ENCODE assay signal across 19 cellular contexts in the genomic region with DNA sequence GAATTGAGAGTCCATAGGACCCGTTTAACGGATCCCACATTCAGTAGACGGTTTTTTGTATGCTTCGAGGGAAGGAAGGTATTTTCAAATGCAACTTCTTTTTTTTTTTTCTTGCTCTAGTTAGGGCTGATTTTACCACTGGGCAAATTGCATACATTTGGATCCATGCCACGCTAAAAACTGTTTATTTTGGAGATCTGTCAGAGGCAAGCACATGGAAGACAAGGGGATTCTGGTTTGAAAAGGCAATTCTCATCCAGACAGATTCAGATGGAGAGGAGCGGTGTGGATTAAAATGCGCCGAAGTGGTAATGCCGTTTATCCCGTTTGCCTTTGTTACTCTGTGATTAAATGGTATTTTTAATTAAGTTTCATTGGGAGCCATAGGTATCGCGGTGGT.
DNase-seq lines count a peak whose midpoint lies in the region; FAIRE-seq and TF ChIP-seq lines count a peak whose summit lies in the region.
"Had no signal": no experiment of that assay in that cellular context is flagged by ENCODE, and none has a peak within 500 bp of the region (broad histone marks: within the 10 kb centered on the region; RNA-seq: fewer than 3 reads in every experiment).

No MANE protein-coding gene starts in this region.

- no peak overlapping the region for H3K27ac Mint-ChIP-seq in neural progenitor cell
- H3K27ac Mint-ChIP-seq: CD4-positive, alpha-beta T cell had no signal

- H3K9me3 Mint-ChIP-seq in neural progenitor cell = no peaks in the 10 kb centered on the region
- H3K9me3 Mint-ChIP-seq: CD4-positive, alpha-beta T cell had no signal

- no peak for FAIRE-seq in GM12892 (lab: Jason Lieb, UNC)

- no peaks in the 10 kb centered on the region for H3K27me3 ChIP-seq in neural progenitor cell
- H3K27me3 ChIP-seq: MG63, SJSA1 had no signal

- DNase-seq in COR-L47 (lab: John Stamatoyannopoulos, UW) (peak; percentile 63), NCI-H1092 (lab: John Stamatoyannopoulos, UW) (peak; percentile 81), fibroblast of pulmonary artery (ENCODE audit: low read depth) (peak; percentile 17), GM10266 (ENCODE audit: extremely low spot score) (no peak), GM12892 (ENCODE audit: insufficient read length) (no peak), neural progenitor cell (ENCODE audit: low spot score) (no peak)
- DNase-seq: ACHN; CD4-positive, alpha-beta T cell; DND-41; GDM1; KG1; MG63; NCI-H1417 treated with DMSO at 0.1 percent for 48 hours; NCI-H2171 treated with DMSO at 0.1 percent for 48 hours; NCI-H510A treated with DMSO at 0.1 percent for 48 hours; NK-92 treated with Interleukin-12 subunit alpha and Interleukin-12 subunit beta, amount 100 ng/mL, for 24 hours had no signal

- H3K4me1 Mint-ChIP-seq in neural progenitor cell = peaks cover 8% of the 10 kb centered on the region

- H3K36me3 Mint-ChIP-seq in neural progenitor cell = peaks cover 18% of the 10 kb centered on the region

- no peak overlapping the region for H3K4me2 ChIP-seq in neural progenitor cell

- H3K79me2 ChIP-seq in neural progenitor cell (ENCODE audit: low read depth) = no peaks in the 10 kb centered on the region

- no peaks in the 10 kb centered on the region for H4K20me1 ChIP-seq in neural progenitor cell (ENCODE audit: low read depth)

- no peak for TF ChIP-seq CTCF in VCaP (conservative IDR thresholded peaks at IDR 0.05)
- TF ChIP-seq CTCF in fibroblast of pulmonary artery (IDR thresholded peaks at IDR 0.05; ENCODE audit: low read length, missing control alignments) = no peak
- no peak for TF ChIP-seq CTCF in GM10266 (IDR thresholded peaks at IDR 0.05; ENCODE audit: control insufficient read depth, insufficient read depth, low read depth, missing control alignments)
- TF ChIP-seq CTCF in neural progenitor cell (IDR thresholded peaks at IDR 0.05) = no peak

- H3K9ac ChIP-seq in neural progenitor cell = no peak overlapping the region

- peak overlapping the region; percentile 11; the same call in 1 of the 2 replicates for H3K27ac ChIP-seq in VCaP
- no peak overlapping the region for H3K27ac ChIP-seq in neural progenitor cell
- H3K27ac ChIP-seq: RWPE1, SJSA1 had no signal

- no peaks in the 10 kb centered on the region for H3K4me1 ChIP-seq in neural progenitor cell
- H3K4me1 ChIP-seq: SJSA1 had no signal

- no peaks in the 10 kb centered on the region for H3K36me3 ChIP-seq in neural progenitor cell

- H2AFZ ChIP-seq in neural progenitor cell (replicated peaks) = no peak overlapping the region

- H3K27me3 Mint-ChIP-seq in neural progenitor cell (ENCODE audit: insufficient read depth, low read depth) = no peaks in the 10 kb centered on the region
- H3K27me3 Mint-ChIP-seq: CD4-positive, alpha-beta T cell had no signal

- H3K4me3 Mint-ChIP-seq in neural progenitor cell = no peak overlapping the region
- H3K4me3 Mint-ChIP-seq: CD4-positive, alpha-beta T cell had no signal

- H3K4me3 ChIP-seq in fibroblast of pulmonary artery (replicated peaks; ENCODE audit: low read depth, low read length) = no peak overlapping the region
- H3K4me3 ChIP-seq in neural progenitor cell = no peak overlapping the region
- H3K4me3 ChIP-seq: MG63, SJSA1 had no signal

- H3F3A ChIP-seq in neural progenitor cell (ENCODE audit: low read depth) = no peaks in the 10 kb centered on the region

- no peaks in the 10 kb centered on the region for H3K9me3 ChIP-seq in neural progenitor cell (ENCODE audit: low read depth)
- H3K9me3 ChIP-seq: MG63, SJSA1 had no signal

- no peak for TF ChIP-seq POLR2A in GM12892 (IDR thresholded peaks at IDR 0.05; ENCODE audit: low read depth, low read length)

Comparison
In these comparisons a context has a peak if more than half of its experiments do, and no peak if none do; other contexts are left out.
1. DNase-seq: peak in COR-L47 (single experiment), NCI-H1092 (single experiment) and fibroblast of pulmonary artery (single experiment); none in GM10266 (single experiment), GM12892 (single experiment) and neural progenitor cell (single experiment).